ENCODE assay signal across 9 cellular contexts in the genomic region with DNA sequence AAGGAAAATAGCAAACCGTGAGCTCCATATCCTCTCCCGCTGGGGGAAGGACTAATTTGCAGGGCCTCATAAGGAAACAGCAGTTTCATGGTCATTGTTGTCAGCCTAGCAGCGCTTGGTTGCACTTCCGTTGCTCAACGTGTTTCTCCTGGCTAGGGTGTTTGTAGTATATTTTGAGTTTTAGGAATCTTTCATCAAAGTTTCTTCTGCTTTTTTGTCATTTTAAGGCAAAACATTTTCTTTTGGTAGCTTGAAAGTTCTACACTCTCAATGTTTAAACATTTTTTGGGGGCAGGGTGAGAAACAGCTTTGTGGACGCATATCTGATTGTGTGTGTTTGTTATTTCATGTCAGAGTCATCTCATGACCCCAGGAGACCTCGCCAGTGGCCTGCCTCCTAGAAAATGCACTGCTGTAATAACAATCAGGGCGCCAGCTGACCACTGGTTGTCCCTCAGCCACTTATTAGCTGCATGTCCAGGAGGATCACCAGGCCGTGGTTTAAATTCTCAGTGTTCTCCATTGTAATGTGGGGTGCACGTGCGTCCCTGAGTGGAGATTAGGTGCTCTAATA. TPM values are rescaled to one million over a fixed set of nuclear protein-coding genes. Genes with fewer than 3 reads are reported as not detected.
DNase-seq lines count a peak whose midpoint lies in the region; ATAC-seq, FAIRE-seq and TF ChIP-seq lines count a peak whose summit lies in the region.
"Had no signal": no experiment of that assay in that cellular context is flagged by ENCODE, and none has a peak within 500 bp of the region (broad histone marks: within the 10 kb centered on the region; RNA-seq: fewer than 3 reads in every experiment).

No MANE protein-coding gene starts in this region.

- 19% methylated on average over 11 of the region's 11 CpGs for WGBS in right lobe of liver (ENCODE audit: insufficient coverage, low coverage, low lambda C conversion rate, missing lambda C conversion rate)

- DNase-seq in activated T-helper 1 cell treated with anti-CD3 and anti-CD28 coated beads, Interleukin-12 subunit alpha, Interleukin-12 subunit beta, Interleukin-2, Interleukin-4 antibody, amounts not matched to agents 30 ng/mL and 10 ng/mL and 1 ng/mL, durations not matched to agents 14 hours and 24 hours and 36 hours (ENCODE audit: low spot score), result no peak
- DNase-seq in right lobe of liver, result no peak
- no peak for DNase-seq in frontal cortex (ENCODE audit: low spot score in 2 of 2)
- DNase-seq: DMS79 had no signal

- H3K4me2 ChIP-seq in BLaER1 treated with 17β-estradiol and CSF1 and Interleukin-3, amounts not matched to agents 10 nM and 100 nM, result peak overlapping the region; percentile 89 to 99 (median 96)

- peaks cover 93% of the 10 kb centered on the region for H3K4me1 Mint-ChIP-seq in activated T-helper 1 cell treated with anti-CD3 and anti-CD28 coated beads, Interleukin-12 subunit alpha, Interleukin-12 subunit beta, Interleukin-2, Interleukin-4 antibody, amounts not matched to agents 30 ng/mL and 10 ng/mL and 1 ng/mL, durations not matched to agents 14 hours and 24 hours and 36 hours (ENCODE audit: low read depth)

- ATAC-seq in HG02973 (IDR thresholded peaks at IDR 0.05; ENCODE audit: unreplicated experiment), result peak; percentile 51
- peak; percentile 75 to 81 (median 77) for ATAC-seq in right lobe of liver
- no peak for ATAC-seq in HG02588 (IDR thresholded peaks at IDR 0.05; ENCODE audit: unreplicated experiment)
- ATAC-seq in GM21526 (IDR thresholded peaks at IDR 0.05; ENCODE audit: low FRiP score, unreplicated experiment), result no peak
- no peak for ATAC-seq in HG02970 (IDR thresholded peaks at IDR 0.05; ENCODE audit: low FRiP score, unreplicated experiment)

- no peaks in the 10 kb centered on the region for H3K27me3 ChIP-seq in BLaER1 treated with 17β-estradiol and CSF1 and Interleukin-3, amounts not matched to agents 10 nM and 100 nM
- no peaks in the 10 kb centered on the region for H3K27me3 ChIP-seq in right lobe of liver

- no peak for FAIRE-seq in frontal cortex (lab: Jason Lieb, UNC)

- no peak for TF ChIP-seq CTCF in right lobe of liver (IDR thresholded peaks at IDR 0.05)

- H3K27ac ChIP-seq in BLaER1 treated with 17β-estradiol and CSF1 and Interleukin-3, amounts not matched to agents 10 nM and 100 nM, result peak overlapping the region; percentile 60 to 89 (median 86)
- peak overlapping the region in 1 of 3 donors; percentile 49 for H3K27ac ChIP-seq in right lobe of liver

- H3K9me3 ChIP-seq in BLaER1 treated with 17β-estradiol and CSF1 and Interleukin-3, amounts not matched to agents 10 nM and 100 nM (replicated peaks in 1 of 11), result peaks cover 0 to 5% (median 0%) of the 10 kb centered on the region in 11 experiments; a peak in 2 of 22 replicates
- H3K9me3 ChIP-seq in right lobe of liver, result no peaks in the 10 kb centered on the region

- H3K4me3 ChIP-seq in BLaER1 treated with 17β-estradiol and CSF1 and Interleukin-3, amounts not matched to agents 10 nM and 100 nM, result peak overlapping the region; percentile 15 to 60 (median 45); a peak in 14 of 20 replicates
- no peak overlapping the region for H3K4me3 ChIP-seq in right lobe of liver

- peaks cover 84 to 100% (median 94%) of the 10 kb centered on the region in 10 experiments for H3K4me1 ChIP-seq in BLaER1 treated with 17β-estradiol and CSF1 and Interleukin-3, amounts not matched to agents 10 nM and 100 nM
- peaks cover 0 to 32% (median 8%) of the 10 kb centered on the region in 4 donors for H3K4me1 ChIP-seq in right lobe of liver

- H3K27ac Mint-ChIP-seq in activated T-helper 1 cell treated with anti-CD3 and anti-CD28 coated beads, Interleukin-12 subunit alpha, Interleukin-12 subunit beta, Interleukin-2, Interleukin-4 antibody, amounts not matched to agents 30 ng/mL and 10 ng/mL and 1 ng/mL, durations not matched to agents 14 hours and 24 hours and 36 hours, result peak overlapping the region; percentile 27

- no peaks in the 10 kb centered on the region for H3K27me3 Mint-ChIP-seq in activated T-helper 1 cell treated with anti-CD3 and anti-CD28 coated beads, Interleukin-12 subunit alpha, Interleukin-12 subunit beta, Interleukin-2, Interleukin-4 antibody, amounts not matched to agents 30 ng/mL and 10 ng/mL and 1 ng/mL, durations not matched to agents 14 hours and 24 hours and 36 hours (ENCODE audit: insufficient read depth)

- peak overlapping the region; percentile 59 to 81 (median 75); a peak in 21 of 22 replicates for H3K9ac ChIP-seq in BLaER1 treated with 17β-estradiol and CSF1 and Interleukin-3, amounts not matched to agents 10 nM and 100 nM

- intact Hi-C loops in activated T-helper 1 cell treated with anti-CD3 and anti-CD28 coated beads, Interleukin-12 subunit alpha, Interleukin-12 subunit beta, Interleukin-2, Interleukin-4 antibody, amounts not matched to agents 30 ng/mL and 10 ng/mL and 1 ng/mL, durations not matched to agents 14 hours and 24 hours and 36 hours (cut with micrococcal nuclease), result loop anchor here (2.0 kb wide), 1 partner anchor 14 kb away; no protein-coding TSS in a partner anchor
- intact Hi-C loops in right lobe of liver (cut with DNase I), result no loop called here

- H4K20me1 ChIP-seq in BLaER1 treated with 17β-estradiol and CSF1 and Interleukin-3, amounts not matched to agents 10 nM and 100 nM, result peaks cover 26 to 100% (median 92%) of the 10 kb centered on the region in 11 experiments; a peak in 19 of 22 replicates

- H3K9me3 Mint-ChIP-seq in activated T-helper 1 cell treated with anti-CD3 and anti-CD28 coated beads, Interleukin-12 subunit alpha, Interleukin-12 subunit beta, Interleukin-2, Interleukin-4 antibody, amounts not matched to agents 30 ng/mL and 10 ng/mL and 1 ng/mL, durations not matched to agents 14 hours and 24 hours and 36 hours, result no peaks in the 10 kb centered on the region

- no peak for TF ChIP-seq POLR2A in right lobe of liver (IDR thresholded peaks at IDR 0.05)

- H3K36me3 ChIP-seq in BLaER1 treated with 17β-estradiol and CSF1 and Interleukin-3, amounts not matched to agents 10 nM and 100 nM, result peaks cover 0 to 15% (median 5%) of the 10 kb centered on the region in 11 experiments; a peak in 9 of 22 replicates
- no peaks in the 10 kb centered on the region for H3K36me3 ChIP-seq in right lobe of liver

- peak overlapping the region; percentile 52 for H3K4me3 Mint-ChIP-seq in activated T-helper 1 cell treated with anti-CD3 and anti-CD28 coated beads, Interleukin-12 subunit alpha, Interleukin-12 subunit beta, Interleukin-2, Interleukin-4 antibody, amounts not matched to agents 30 ng/mL and 10 ng/mL and 1 ng/mL, durations not matched to agents 14 hours and 24 hours and 36 hours

- peaks cover 30% of the 10 kb centered on the region for H3K36me3 Mint-ChIP-seq in activated T-helper 1 cell treated with anti-CD3 and anti-CD28 coated beads, Interleukin-12 subunit alpha, Interleukin-12 subunit beta, Interleukin-2, Interleukin-4 antibody, amounts not matched to agents 30 ng/mL and 10 ng/mL and 1 ng/mL, durations not matched to agents 14 hours and 24 hours and 36 hours (ENCODE audit: low read depth)

RNA-seq across cellular contexts. Expression of gene JARID2, which starts 20.6 kb away (rescaled TPM):
- 60.5 and 62.5 TPM in 2 replicates for total RNA-seq in activated T-helper 1 cell treated with anti-CD3 and anti-CD28 coated beads, Interleukin-12 subunit alpha, Interleukin-12 subunit beta, Interleukin-2, Interleukin-4 antibody, amounts not matched to agents 30 ng/mL and 10 ng/mL and 1 ng/mL, durations not matched to agents 14 hours and 24 hours and 36 hours
- total RNA-seq in right lobe of liver, result 1 to 10 TPM; 2.5 to 3.9 (median 3.0) TPM
- total RNA-seq in frontal cortex, result 16.3 TPM

Comparison
In these comparisons a context has a peak if more than half of its experiments do, and no peak if none do; other contexts are left out.
1. H3K4me3 ChIP-seq: peak in BLaER1 treated with 17β-estradiol and CSF1 and Interleukin-3, amounts not matched to agents 10 nM and 100 nM (10 of 10); none in right lobe of liver (0 of 3).
2. ATAC-seq: peak in HG02973 (single experiment) and right lobe of liver (4 of 4); none in HG02588 (single experiment), GM21526 (single experiment) and HG02970 (single experiment).